ENCODE assay signal across 22 cellular contexts in the genomic region with DNA sequence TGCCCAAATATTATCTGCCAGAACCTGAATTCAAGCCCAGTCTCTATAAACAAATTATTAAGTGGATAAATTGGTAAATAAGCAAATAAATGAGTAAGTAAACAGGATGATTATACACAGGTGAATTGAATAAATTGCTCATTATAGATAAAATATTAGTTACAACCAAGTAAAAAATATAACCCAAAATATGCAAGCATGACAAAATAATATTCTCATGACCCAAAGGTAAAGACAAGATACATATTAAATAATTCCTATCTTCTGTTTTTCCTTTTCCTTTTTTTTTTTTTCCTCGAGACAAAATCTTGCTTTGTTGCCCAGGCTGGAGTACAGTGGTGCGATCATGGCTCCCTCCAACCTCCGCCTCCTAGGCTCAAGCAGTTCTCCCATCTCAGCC.
"Had no signal": no experiment of that assay in that cellular context is flagged by ENCODE, and none has a peak within 500 bp of the region (broad histone marks: within the 10 kb centered on the region; RNA-seq: fewer than 3 reads in every experiment).

No MANE protein-coding gene starts in this region.

- H3K27ac ChIP-seq: colonic mucosa, coronary artery, epithelial cell of prostate, esophagus muscularis mucosa, esophagus squamous epithelium, foreskin keratinocyte, gastrocnemius medialis, gastroesophageal sphincter, heart left ventricle, heart right ventricle, hepatocyte had no signal

- ATAC-seq: gastroesophageal sphincter had no signal

- H2AFZ ChIP-seq: hepatocyte had no signal

- H3K4me1 ChIP-seq: colonic mucosa, esophagus squamous epithelium, foreskin keratinocyte, gastroesophageal sphincter had no signal

- H3K36me3 ChIP-seq: colonic mucosa, esophagus muscularis mucosa, esophagus squamous epithelium, gastrocnemius medialis, gastroesophageal sphincter, heart left ventricle, heart right ventricle had no signal

- H3K4me3 ChIP-seq: colonic mucosa, coronary artery, dorsolateral prefrontal cortex, esophagus muscularis mucosa, esophagus squamous epithelium, gastrocnemius medialis, gastroesophageal sphincter, heart left ventricle, heart right ventricle, hepatocyte had no signal

- H3K4me2 ChIP-seq: hepatocyte had no signal

- H3K79me2 ChIP-seq: hepatocyte had no signal

- FAIRE-seq: colon had no signal

- DNase-seq: colonic mucosa; cortex of kidney; dorsolateral prefrontal cortex; effector CD4-positive, alpha-beta T cell; effector CD8-positive, alpha-beta T cell; effector memory CD4-positive, alpha-beta T cell; effector memory CD8-positive, alpha-beta T cell; endodermal cell; esophagus squamous epithelium; foreskin melanocyte; gastrocnemius medialis; glutamatergic neuron; head of caudate nucleus; heart left ventricle; heart right ventricle had no signal

- H3K9me3 ChIP-seq: colonic mucosa, esophagus muscularis mucosa, esophagus squamous epithelium, gastrocnemius medialis, gastroesophageal sphincter, heart left ventricle, heart right ventricle had no signal

- H3K27me3 ChIP-seq: colonic mucosa, dorsolateral prefrontal cortex, esophagus muscularis mucosa, esophagus squamous epithelium, foreskin keratinocyte, gastrocnemius medialis, gastroesophageal sphincter, heart left ventricle, heart right ventricle, hepatocyte had no signal
